ENCODE assay signal across 8 cellular contexts in the genomic region with DNA sequence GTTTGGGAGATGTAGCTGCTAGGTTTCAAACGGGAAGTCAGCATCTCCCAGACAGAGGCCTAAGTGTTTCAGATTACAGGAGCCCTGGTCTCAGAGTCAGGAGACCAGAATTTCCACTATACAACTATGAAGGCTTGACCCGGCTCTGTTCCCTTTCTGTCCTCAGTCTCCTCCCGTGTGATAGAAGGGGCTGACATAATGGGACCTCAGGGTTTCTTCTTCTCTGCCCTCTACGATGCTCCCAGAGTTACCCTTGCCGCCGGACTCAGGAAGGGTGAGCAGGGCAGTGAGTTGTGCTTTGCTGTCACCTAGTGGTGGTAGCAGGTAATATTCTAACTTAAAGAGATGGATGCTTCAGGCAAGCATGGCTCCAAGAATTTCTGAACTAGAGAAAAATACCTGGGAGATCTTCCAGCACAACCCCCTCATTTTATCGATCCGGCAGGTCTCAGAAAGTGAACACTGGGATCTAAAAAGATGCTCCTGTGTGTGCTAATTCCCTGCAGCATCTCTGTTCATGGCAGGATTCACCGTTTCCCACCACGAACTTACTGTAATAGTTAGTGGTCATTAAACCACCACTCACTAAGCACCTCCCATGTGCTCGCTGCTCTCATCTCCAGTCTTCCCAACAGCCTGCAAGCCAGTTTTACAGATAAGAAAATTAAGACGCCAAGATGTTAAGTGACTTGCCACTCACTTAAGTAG.
DNase-seq lines count a peak whose midpoint lies in the region; ATAC-seq, FAIRE-seq and TF ChIP-seq lines count a peak whose summit lies in the region.

No MANE protein-coding gene starts in this region.

- H3K18ac ChIP-seq in IMR-90 (ENCODE audit: low read depth, low read length) = no peak overlapping the region
- H3K18ac ChIP-seq in trophoblast cell (ENCODE audit: low read length) = no peak overlapping the region

- no CpG with 5 or more reads among the region's 12 CpGs for WGBS in IMR-90 (ENCODE audit: extremely low coverage in 2 of 2, insufficient read length in 1 of 2), 2 experiments
- no CpG with 5 or more reads among the region's 12 CpGs for WGBS in trophoblast cell (ENCODE audit: extremely low coverage, insufficient coverage, insufficient read length)

- peak overlapping the region; percentile 11; the same call in 1 of the 2 replicates for H4K91ac ChIP-seq in IMR-90 (ENCODE audit: insufficient read depth, low read depth, low read length)
- no peak overlapping the region for H4K91ac ChIP-seq in trophoblast cell (ENCODE audit: low read depth, low read length)

- in situ Hi-C loops in IMR-90 (cut with MboI; ENCODE audit: low sequenced_read_pairs) = loop anchor here (10.0 kb wide), 1 partner anchor 605 kb away; a partner anchor contains a TSS

- dilution Hi-C loops in IMR-90 (cut with HindIII; ENCODE audit: low sequenced_read_pairs, unreplicated experiment) = no loop called here

- BruUV-seq in IMR-90 (replicated peaks; lab: Mats Ljungman, UMichigan) = no TSS peak

- H3K4ac ChIP-seq in IMR-90 (ENCODE audit: low read depth, low read length) = peak overlapping the region; percentile 30
- H3K4ac ChIP-seq in trophoblast cell (ENCODE audit: low read depth, low read length) = no peak overlapping the region

- peak; percentile 93 for TF ChIP-seq RAD21 in IMR-90 (IDR thresholded peaks at IDR 0.05; ENCODE audit: low read length)

- H2BK12ac ChIP-seq in trophoblast cell (ENCODE audit: low read length) = no peak overlapping the region

- peak overlapping the region; percentile 27; the same call in 1 of the 2 replicates for H2BK20ac ChIP-seq in IMR-90 (ENCODE audit: low read depth, low read length)

- TF ChIP-seq POLR2A in IMR-90 (IDR thresholded peaks at IDR 0.05; ENCODE audit: low read depth, low read length) = no peak

- peak overlapping the region; percentile 90 for H2AFZ ChIP-seq in IMR-90 (replicated peaks; ENCODE audit: low read length, poor library complexity)
- H2AFZ ChIP-seq in trophoblast cell (ENCODE audit: insufficient read depth, low read length, poor library complexity) = no peak overlapping the region

- no peak overlapping the region for H3K23ac ChIP-seq in IMR-90 (ENCODE audit: low read depth, low read length)
- H3K23ac ChIP-seq in trophoblast cell (ENCODE audit: low read length) = no peak overlapping the region

- H4K8ac ChIP-seq in IMR-90 (ENCODE audit: low read depth in 2 of 2, low read length in 2 of 2) (peak overlapping the region in 1 of 2 experiments; percentile 81; a peak in 3 of 4 replicates), trophoblast cell (ENCODE audit: low read depth, low read length) (no peak overlapping the region)

- H3K27ac ChIP-seq in IMR-90 (ENCODE audit: insufficient read depth, low read length) (no peak overlapping the region), trophoblast cell (ENCODE audit: low read depth, low read length) (no peak overlapping the region)

- no peak overlapping the region for H2AK5ac ChIP-seq in IMR-90 (ENCODE audit: low read depth, low read length)
- no peak overlapping the region for H2AK5ac ChIP-seq in trophoblast cell (ENCODE audit: low read length)

- TF ChIP-seq CTCF in IMR-90 (conservative IDR thresholded peaks at IDR 0.05; ENCODE audit: low read depth, low read length) = peak; percentile 96

- peak overlapping the region; percentile 29; the same call in 1 of the 2 replicates for H3K9ac ChIP-seq in IMR-90 (ENCODE audit: low read depth, low read length)
- H3K9ac ChIP-seq in trophoblast cell (ENCODE audit: low read length) = no peak overlapping the region

- H2BK5ac ChIP-seq in IMR-90 (ENCODE audit: low read depth, low read length, poor library complexity, severe bottlenecking) (no peak overlapping the region), trophoblast cell (ENCODE audit: low read depth, low read length, poor library complexity) (no peak overlapping the region)

- no peaks in the 10 kb centered on the region for H3K36me3 ChIP-seq in IMR-90 (ENCODE audit: control insufficient read depth, insufficient read depth, low read length)
- H3K36me3 ChIP-seq in trophoblast cell (ENCODE audit: control insufficient read depth in 1 of 2, insufficient read depth in 2 of 2, low read length in 2 of 2) = no peaks in the 10 kb centered on the region

- ATAC-seq in IMR-90 (ENCODE audit: low read depth) (peak; percentile 95), HG03442 (IDR thresholded peaks at IDR 0.05; ENCODE audit: unreplicated experiment) (no peak)

- peak overlapping the region; percentile 44; the same call in 1 of the 2 replicates for H4K5ac ChIP-seq in IMR-90 (ENCODE audit: low read depth, low read length)

- CTCF ChIA-PET in IMR-90 (lab: Yijun Ruan, JAX) = interaction anchor here (3.2 kb wide), 1 partner anchor 51 kb away, joined by 46 read pairs; no protein-coding TSS in a partner anchor

- H3K79me1 ChIP-seq in IMR-90 (ENCODE audit: low read depth in 1 of 2, low read length in 2 of 2) (no peaks in the 10 kb centered on the region), trophoblast cell (ENCODE audit: low read length) (no peaks in the 10 kb centered on the region)

- H3K9me1 ChIP-seq in IMR-90 (ENCODE audit: insufficient read depth, low read length) = peaks cover 8% of the 10 kb centered on the region; the same call in 1 of the 2 replicates

- H3K27me3 ChIP-seq in IMR-90 (ENCODE audit: control insufficient read depth, insufficient read depth, low read length) (no peaks in the 10 kb centered on the region), trophoblast cell (ENCODE audit: insufficient read depth, low read length) (no peaks in the 10 kb centered on the region)

- no peak overlapping the region for H2BK15ac ChIP-seq in IMR-90 (ENCODE audit: low read depth, low read length)

- H2AK9ac ChIP-seq in IMR-90 (replicated peaks; ENCODE audit: low read depth, low read length, poor library complexity) = no peak overlapping the region

- H3K4me1 ChIP-seq in IMR-90 (ENCODE audit: control insufficient read depth, insufficient read depth, low read length) (peaks cover 8% of the 10 kb centered on the region; the same call in 1 of the 2 replicates), trophoblast cell (ENCODE audit: control insufficient read depth in 1 of 2, insufficient read depth in 2 of 2, low read length in 2 of 2) (peaks cover 4 to 6% of the 10 kb centered on the region in 2 experiments)

- no peak overlapping the region for H3K14ac ChIP-seq in IMR-90 (replicated peaks; ENCODE audit: low read depth, low read length)
- H3K14ac ChIP-seq in trophoblast cell (ENCODE audit: low read length) = no peak overlapping the region

- no peaks in the 10 kb centered on the region for H4K20me1 ChIP-seq in IMR-90 (ENCODE audit: insufficient read depth, low read length)

- FAIRE-seq in RCC 7860 (lab: Jason Lieb, UNC) = no peak

- intact Hi-C loops in IMR-90 (cut with micrococcal nuclease) = loop anchor here (1.0 to 10.0 kb wide), 6 partner anchors 52 to 955 kb away; no protein-coding TSS in a partner anchor

- H3K79me2 ChIP-seq in trophoblast cell (ENCODE audit: control insufficient read depth, insufficient read depth, low read length, poor library complexity) = no peaks in the 10 kb centered on the region

- H2BK120ac ChIP-seq in IMR-90 (ENCODE audit: low read depth, low read length) = peak overlapping the region; percentile 36; the same call in 1 of the 2 replicates
- no peak overlapping the region for H2BK120ac ChIP-seq in trophoblast cell (ENCODE audit: insufficient read depth, low read length, poor library complexity)

- DNase-seq in SIG-M5 treated with dmso at 0.1 percent for 504 hours (lab: John Stamatoyannopoulos, UW; ENCODE audit: unreplicated experiment) = peak; percentile 77
- no peak for DNase-seq in SIG-M5 (lab: John Stamatoyannopoulos, UW)
- DNase-seq in IMR-90 = peak; percentile 74
- DNase-seq in RCC 7860 (ENCODE audit: low spot score) = peak; percentile 27
- DNase-seq in activated gamma-delta T cell treated with anti-CD3 and anti-CD28 coated beads, Interleukin-2, amount 50 U/mL, for 16 hours (ENCODE audit: low read depth) = peak; percentile 14
- DNase-seq in globus pallidus (ENCODE audit: low spot score) = peak; percentile 76
- DNase-seq in trophoblast cell = peak; percentile 41 to 86

- no peak overlapping the region for H4K12ac ChIP-seq in trophoblast cell (ENCODE audit: low read depth, low read length)

- H3K56ac ChIP-seq in IMR-90 (ENCODE audit: extremely low read depth, insufficient read depth, low read length) = no peak overlapping the region

- H3K4me2 ChIP-seq in IMR-90 (ENCODE audit: low read depth, low read length) (no peak overlapping the region), trophoblast cell (ENCODE audit: low read length) (no peak overlapping the region)

- POLR2A ChIA-PET in IMR-90 (lab: Charles Lee; ENCODE audit: unreplicated experiment) = interaction anchor here (1.1 kb wide), 1 partner anchor 52 kb away, joined by 3 read pairs; no protein-coding TSS in a partner anchor

- H3K9me3 ChIP-seq in IMR-90 (ENCODE audit: control insufficient read depth, insufficient read depth, low read length) (no peaks in the 10 kb centered on the region), trophoblast cell (ENCODE audit: insufficient read depth, low read depth, low read length) (no peaks in the 10 kb centered on the region)

- no peak overlapping the region for H3K4me3 ChIP-seq in IMR-90 (ENCODE audit: insufficient read depth, low read depth, low read length)
- H3K4me3 ChIP-seq in trophoblast cell (ENCODE audit: low read depth, low read length) = no peak overlapping the region

TF ChIP-seq in IMR-90, 13 proteins besides CTCF, POLR2A, EP300 and RAD21:
- TF ChIP-seq MAZ (IDR thresholded peaks at IDR 0.05; ENCODE audit: borderline replicate concordance, low read depth, low read length) = no peak
- peak; percentile 77 for TF ChIP-seq SMC3 (IDR thresholded peaks at IDR 0.05; ENCODE audit: low read depth, low read length)
TF ChIP-seq in IMR-90: peak in this region for 1.
